ENCODE assay signal across 1 cellular context in genomic region chr1:25277295-25277694, GRCh38. TPM values are rescaled to one million over a fixed set of nuclear protein-coding genes. Genes with fewer than 3 reads are reported as not detected.
"Had no signal": no experiment of that assay in that cellular context is flagged by ENCODE, and none has a peak within 500 bp of the region (broad histone marks: within the 10 kb centered on the region; RNA-seq: fewer than 3 reads in every experiment).

No MANE protein-coding gene starts in this region.

RNA-seq across cellular contexts. Expression of gene RHD, which starts 5.0 kb away (rescaled TPM):
- total RNA-seq: G401 had no signal
